In genomic region chr10:9081253-9081652, GRCh38 we compare ENCODE assay signal across 18 cellular contexts.
DNase-seq lines count a peak whose midpoint lies in the region; TF ChIP-seq lines count a peak whose summit lies in the region.
"Had no signal": no experiment of that assay in that cellular context is flagged by ENCODE, and none has a peak within 500 bp of the region (broad histone marks: within the 10 kb centered on the region; RNA-seq: fewer than 3 reads in every experiment).

No MANE protein-coding gene starts in this region.

- H2AK5ac ChIP-seq in mesendoderm (ENCODE audit: low read length): no peak overlapping the region

- H3K79me2 ChIP-seq in mesendoderm (ENCODE audit: control insufficient read depth, insufficient read depth, low read length): no peaks in the 10 kb centered on the region

- H2BK15ac ChIP-seq in mesendoderm (replicated peaks; ENCODE audit: low read depth): no peak overlapping the region

- peak overlapping the region; percentile 71 for H3K27ac Mint-ChIP-seq in activated T-cell treated with anti-CD3 and anti-CD28 coated beads, Interleukin-2, amount 50 U/mL, for 24 hours
- H3K27ac Mint-ChIP-seq in endodermal cell: no peak overlapping the region
- H3K27ac Mint-ChIP-seq: B cell, GM23338 had no signal

- H3K27ac ChIP-seq in endodermal cell (ENCODE audit: low read depth, low read length): no peak overlapping the region
- no peak overlapping the region for H3K27ac ChIP-seq in mesendoderm (ENCODE audit: low read depth, low read length)
- H3K27ac ChIP-seq: SJCRH30 had no signal

- H3K4me2 ChIP-seq in mesendoderm (ENCODE audit: low read length): no peak overlapping the region
- H3K4me2 ChIP-seq: GM23338 had no signal

- H3K4ac ChIP-seq in mesendoderm (ENCODE audit: low read depth, low read length): no peak overlapping the region

- no peak overlapping the region for H3K4me3 Mint-ChIP-seq in activated T-cell treated with anti-CD3 and anti-CD28 coated beads, Interleukin-2, amount 50 U/mL, for 24 hours
- no peak overlapping the region for H3K4me3 Mint-ChIP-seq in endodermal cell
- H3K4me3 Mint-ChIP-seq: B cell, GM23338 had no signal

- no peak overlapping the region for H3K23ac ChIP-seq in mesendoderm (ENCODE audit: low read length)

- peaks cover 13% of the 10 kb centered on the region for H3K9me3 Mint-ChIP-seq in activated T-cell treated with anti-CD3 and anti-CD28 coated beads, Interleukin-2, amount 50 U/mL, for 24 hours
- H3K9me3 Mint-ChIP-seq in endodermal cell: peaks cover 13% of the 10 kb centered on the region
- H3K9me3 Mint-ChIP-seq: GM23338 had no signal

- H3K79me1 ChIP-seq in mesendoderm (ENCODE audit: low read length): no peaks in the 10 kb centered on the region

- H3K9ac ChIP-seq in NT2/D1 (ENCODE audit: insufficient read length, low read depth) (no peak overlapping the region), endodermal cell (ENCODE audit: extremely low read depth, low read length, poor library complexity, severe bottlenecking) (no peak overlapping the region), mesendoderm (ENCODE audit: low read length) (no peak overlapping the region)

- peaks cover 2% of the 10 kb centered on the region for H3K27me3 Mint-ChIP-seq in activated T-cell treated with anti-CD3 and anti-CD28 coated beads, Interleukin-2, amount 50 U/mL, for 24 hours
- peaks cover 40% of the 10 kb centered on the region for H3K27me3 Mint-ChIP-seq in endodermal cell (ENCODE audit: insufficient read depth)
- H3K27me3 Mint-ChIP-seq: B cell had no signal

- H3K36me3 Mint-ChIP-seq in activated T-cell treated with anti-CD3 and anti-CD28 coated beads, Interleukin-2, amount 50 U/mL, for 24 hours (ENCODE audit: low read depth): no peaks in the 10 kb centered on the region
- no peaks in the 10 kb centered on the region for H3K36me3 Mint-ChIP-seq in endodermal cell (ENCODE audit: low read depth)

- peaks cover 38% of the 10 kb centered on the region for H3K4me1 Mint-ChIP-seq in activated T-cell treated with anti-CD3 and anti-CD28 coated beads, Interleukin-2, amount 50 U/mL, for 24 hours (ENCODE audit: low read depth)
- peaks cover 3% of the 10 kb centered on the region for H3K4me1 Mint-ChIP-seq in endodermal cell
- H3K4me1 Mint-ChIP-seq: B cell had no signal

- H3K27me3 ChIP-seq in NT2/D1 (ENCODE audit: insufficient read depth, insufficient read length): no peaks in the 10 kb centered on the region
- peaks cover 99% of the 10 kb centered on the region for H3K27me3 ChIP-seq in endodermal cell (ENCODE audit: control insufficient read depth, insufficient read depth, low read length, poor library complexity, severe bottlenecking)
- H3K27me3 ChIP-seq in mesendoderm (ENCODE audit: insufficient read depth, low read length, poor library complexity): no peaks in the 10 kb centered on the region
- H3K27me3 ChIP-seq: SJCRH30 had no signal

- H2BK120ac ChIP-seq in mesendoderm (ENCODE audit: low read depth, low read length): no peak overlapping the region

- H3K4me1 ChIP-seq in NT2/D1 (ENCODE audit: insufficient read depth, insufficient read length): no peaks in the 10 kb centered on the region
- no peaks in the 10 kb centered on the region for H3K4me1 ChIP-seq in endodermal cell (ENCODE audit: control insufficient read depth, insufficient read depth, low read length)
- no peaks in the 10 kb centered on the region for H3K4me1 ChIP-seq in mesendoderm (ENCODE audit: control insufficient read depth, low read depth, low read length)
- H3K4me1 ChIP-seq: Caco-2, SJCRH30 had no signal

- 59% methylated on average over 2 of the region's 2 CpGs; no CpG with 5 or more reads in 1 of the 2 experiments for WGBS in endodermal cell (ENCODE audit: insufficient coverage in 1 of 2, insufficient read length in 1 of 2), 2 experiments
- no CpG with 5 or more reads among the region's 2 CpGs for WGBS in mesendoderm (ENCODE audit: extremely low coverage, insufficient coverage, low lambda C conversion rate)

- no peak overlapping the region for H4K5ac ChIP-seq in mesendoderm (ENCODE audit: low read length)

- no peak for DNase-seq in activated T-cell treated with anti-CD3 and anti-CD28 coated beads, Interleukin-2, amount 50 U/mL, for 24 hours
- DNase-seq in activated T-cell treated with anti-CD3 and anti-CD28 coated beads, Interleukin-2, amount 50 U/mL, for 1 hour: no peak
- DNase-seq in NT2/D1 (ENCODE audit: low read depth, low spot score) (peak; percentile 3), endodermal cell (peak; percentile 51), mesendoderm (peak; percentile 82), COLO829 (ENCODE audit: low spot score) (no peak), NCI-H2196 (lab: John Stamatoyannopoulos, UW; ENCODE audit: unreplicated experiment) (no peak)
- DNase-seq: Caco-2, GF-D8, NCI-H1105 treated with DMSO at 0.1 percent for 48 hours, NCI-H1694 treated with DMSO at 0.1 percent for 48 hours, NCI-H2107, NCI-H226, NCI-H524, NCI-H82, SJCRH30 had no signal

- H3K56ac ChIP-seq in mesendoderm (ENCODE audit: low read length): no peak overlapping the region

- TF ChIP-seq CTCF in endodermal cell (conservative IDR thresholded peaks at IDR 0.05): no peak

- no peak overlapping the region for H4K8ac ChIP-seq in mesendoderm (ENCODE audit: low read depth, low read length)

- no peak overlapping the region for H2BK5ac ChIP-seq in mesendoderm (ENCODE audit: low read length)

- H3K18ac ChIP-seq in mesendoderm (ENCODE audit: low read length): no peak overlapping the region

- H3K9me3 ChIP-seq in NT2/D1 (ENCODE audit: insufficient read depth, low read length) (no peaks in the 10 kb centered on the region), endodermal cell (ENCODE audit: control insufficient read depth, low read length) (peaks cover 23% of the 10 kb centered on the region)
- H3K9me3 ChIP-seq: Caco-2, SJCRH30 had no signal

- H3K4me3 ChIP-seq in NT2/D1 (ENCODE audit: insufficient read length, low read depth): no peak overlapping the region
- H3K4me3 ChIP-seq in endodermal cell (ENCODE audit: low read length): no peak overlapping the region
- H3K4me3 ChIP-seq in mesendoderm (ENCODE audit: low read length): no peak overlapping the region
- H3K4me3 ChIP-seq: GM23338, SJCRH30 had no signal

- H3K36me3 ChIP-seq in NT2/D1 (ENCODE audit: insufficient read depth, insufficient read length, low read length): no peaks in the 10 kb centered on the region
- no peaks in the 10 kb centered on the region for H3K36me3 ChIP-seq in endodermal cell (ENCODE audit: control insufficient read depth, insufficient read depth, low read length)
- H3K36me3 ChIP-seq in mesendoderm (ENCODE audit: control insufficient read depth, insufficient read depth, low read length): no peaks in the 10 kb centered on the region
- H3K36me3 ChIP-seq: SJCRH30 had no signal

Comparison
In these comparisons a context has a peak if more than half of its experiments do, and no peak if none do; other contexts are left out.
1. DNase-seq: peak in NT2/D1 (single experiment), endodermal cell (single experiment) and mesendoderm (single experiment); none in activated T-cell treated with anti-CD3 and anti-CD28 coated beads, Interleukin-2, amount 50 U/mL, for 24 hours (single experiment), activated T-cell treated with anti-CD3 and anti-CD28 coated beads, Interleukin-2, amount 50 U/mL, for 1 hour (single experiment), COLO829 (single experiment) and NCI-H2196 (single experiment).